In genomic region chr10:13160934-13161266, GRCh38 we compare ENCODE assay signal across 8 cellular contexts. TPM values are rescaled to one million over a fixed set of nuclear protein-coding genes. Genes with fewer than 3 reads are reported as not detected.
A peak's percentile ranks its signal among the peaks of the same experiment; 100 is the strongest.
DNase-seq lines count a peak whose midpoint lies in the region; ATAC-seq and TF ChIP-seq lines count a peak whose summit lies in the region.

No MANE protein-coding gene starts in this region.

- H3K4me3 ChIP-seq in breast epithelium, result peak overlapping the region; percentile 42 to 65 (median 47)
- H3K4me3 ChIP-seq in adrenal gland, result peak overlapping the region in 2 of 4 donors; percentile 0 to 14
- no peak overlapping the region; the same call in 1 of the 2 replicates for H3K4me3 ChIP-seq in H7 (ENCODE audit: insufficient read depth, low read depth, low read length)

- intact Hi-C loops in breast epithelium (cut with DNase I; ENCODE audit: low total_unique reads), result loop anchor here (10.0 kb wide), 1 partner anchor 144 kb away; the partner anchor contains the start of gene PHYH
- intact Hi-C loops in adrenal gland (cut with DNase I), result no loop called here

- H3K4me3 Mint-ChIP-seq in osteocyte (ENCODE audit: unreplicated experiment), result peak overlapping the region; percentile 82

- DNase-seq in breast epithelium (ENCODE audit: low spot score in 2 of 2) (no peak), osteocyte (ENCODE audit: extremely low spot score, unreplicated experiment) (no peak), adrenal gland (no peak), H7 (no peak), NCI-H1417 (lab: John Stamatoyannopoulos, UW) (no peak)

- no peaks in the 10 kb centered on the region for H3K27me3 Mint-ChIP-seq in osteocyte (ENCODE audit: unreplicated experiment)

- TF ChIP-seq POLR2A in breast epithelium (IDR thresholded peaks at IDR 0.05) (no peak), adrenal gland (IDR thresholded peaks at IDR 0.05) (no peak)

- H3K36me3 ChIP-seq in breast epithelium, result no peaks in the 10 kb centered on the region
- no peaks in the 10 kb centered on the region for H3K36me3 ChIP-seq in adrenal gland (replicated peaks in 1 of 2)
- H3K36me3 ChIP-seq in H7 (replicated peaks; ENCODE audit: control insufficient read depth, insufficient read depth, low read length), result no peaks in the 10 kb centered on the region

- H3K27me3 ChIP-seq in breast epithelium (no peaks in the 10 kb centered on the region), adrenal gland (no peaks in the 10 kb centered on the region), H7 (ENCODE audit: control insufficient read depth, insufficient read depth, low read length) (no peaks in the 10 kb centered on the region)

- H3K9me3 ChIP-seq in breast epithelium, result no peaks in the 10 kb centered on the region
- no peaks in the 10 kb centered on the region for H3K9me3 ChIP-seq in adrenal gland (replicated peaks in 1 of 3)

- TF ChIP-seq CTCF in breast epithelium (IDR thresholded peaks at IDR 0.05) (no peak), osteocyte (IDR thresholded peaks at IDR 0.05) (no peak), adrenal gland (IDR thresholded peaks at IDR 0.05) (no peak)

- H3K27ac ChIP-seq in breast epithelium, result no peak overlapping the region
- H3K27ac ChIP-seq in adrenal gland, result no peak overlapping the region

- no peaks in the 10 kb centered on the region for H3K36me3 Mint-ChIP-seq in osteocyte (ENCODE audit: unreplicated experiment)

- H3K27ac Mint-ChIP-seq in osteocyte (ENCODE audit: unreplicated experiment), result peak overlapping the region; percentile 72

- 2 to 4% (median 3%) methylated on average over 4 of the region's 4 CpGs for WGBS in adrenal gland, 4 donors

- no peaks in the 10 kb centered on the region for H3K9me3 Mint-ChIP-seq in osteocyte (ENCODE audit: unreplicated experiment)

- H3K4me1 Mint-ChIP-seq in osteocyte (ENCODE audit: unreplicated experiment), result peaks cover 16% of the 10 kb centered on the region

- H3K4me1 ChIP-seq in breast epithelium, result no peaks in the 10 kb centered on the region
- peaks cover 2 to 12% of the 10 kb centered on the region in 2 donors for H3K4me1 ChIP-seq in adrenal gland (replicated peaks in 1 of 2)

- ATAC-seq in GM18867 (IDR thresholded peaks at IDR 0.05; ENCODE audit: unreplicated experiment), result peak; percentile 30
- ATAC-seq in HG03108 (IDR thresholded peaks at IDR 0.05; ENCODE audit: unreplicated experiment), result peak; percentile 21
- ATAC-seq in HG03439 (IDR thresholded peaks at IDR 0.05; ENCODE audit: unreplicated experiment), result no peak

RNA-seq across cellular contexts. Expression of gene MCM10, which starts 0.5 kb away (rescaled TPM):
- 1 to 10 TPM in 2 of 3 donors, under 1 TPM in 1; 0.15 to 2.0 (median 1.8) TPM for total RNA-seq in breast epithelium
- total RNA-seq in osteocyte, result 2.5 and 3.7 TPM in 2 replicates
- 1 to 10 TPM in 2 of 8 donors, under 1 TPM in 6; 0.17 to 1.3 (median 0.57) TPM for total RNA-seq in adrenal gland
- 1 to 10 TPM in 1 of 3 donors, under 1 TPM in 2; 0.08 to 1.5 (median 0.20) TPM for polyA plus RNA-seq in adrenal gland
- total RNA-seq in H7 (2014; rRNA removed; shearing (Covaris generic)), result 28.4 and 31.5 TPM in 2 replicates
